8 cellular contexts compared by ENCODE assay signal in genomic region chr7:30479356-30480120, GRCh38. TPM values are rescaled to one million over a fixed set of nuclear protein-coding genes. Genes with fewer than 3 reads are reported as not detected.
DNase-seq lines count a peak whose midpoint lies in the region; ATAC-seq and TF ChIP-seq lines count a peak whose summit lies in the region.
"Not testable (repeated sequence)": the region's sequence is repeated elsewhere in the genome, so short reads cannot be mapped to it uniquely, and the experiment has no call there.

No MANE protein-coding gene starts in this region.

- not testable (repeated sequence) for H3K9me3 ChIP-seq in iPS-20b (ENCODE audit: insufficient read depth, low read depth, low read length); neutrophil; stomach smooth muscle (ENCODE audit: control insufficient read depth in 2 of 2, low read length in 2 of 2)

- H3K27ac ChIP-seq in KMS-11: peak overlapping the region; percentile 52; the same call in 1 of the 2 replicates
- not testable (repeated sequence) for H3K27ac ChIP-seq in iPS-20b (ENCODE audit: low read length)
- H3K27ac ChIP-seq in neutrophil: peak overlapping the region; percentile 83
- peak overlapping the region; percentile 87 for H3K27ac ChIP-seq in stomach smooth muscle (ENCODE audit: low read length)

- H3K4me1 Mint-ChIP-seq in activated T-cell treated with anti-CD3 and anti-CD28 coated beads, Interleukin-2, amount 50 U/mL, for 4 hours (ENCODE audit: low read depth): peaks cover 42% of the 10 kb centered on the region

- H3K9me3 Mint-ChIP-seq in activated T-cell treated with anti-CD3 and anti-CD28 coated beads, Interleukin-2, amount 50 U/mL, for 4 hours: not testable (repeated sequence)

- peak; percentile 30 for DNase-seq in DMS153 (lab: John Stamatoyannopoulos, UW)
- peak; percentile 82 for DNase-seq in RPMI8226
- peak; percentile 13 for DNase-seq in activated T-cell treated with anti-CD3 and anti-CD28 coated beads, Interleukin-2, amount 50 U/mL, for 4 hours
- peak; percentile 50 for DNase-seq in dedifferentiated amniotic fluid mesenchymal stem cell (ENCODE audit: extremely low spot score)

- peak overlapping the region; percentile 94 for H2AFZ ChIP-seq in KMS-11 (ENCODE audit: low read depth)

- H3K36me3 ChIP-seq in KMS-11 (ENCODE audit: insufficient read depth); iPS-20b (ENCODE audit: insufficient read depth, low read depth, low read length); neutrophil; stomach smooth muscle (ENCODE audit: control insufficient read depth in 2 of 2, insufficient read depth in 2 of 2, low read length in 2 of 2): not testable (repeated sequence)

- peak overlapping the region; percentile 45 for H3K4me2 ChIP-seq in KMS-11

- TF ChIP-seq CTCF in KMS-11 (conservative IDR thresholded peaks at IDR 0.05; ENCODE audit: low read depth, low read length); neutrophil (IDR thresholded peaks at IDR 0.05): not testable (repeated sequence)

- not testable (repeated sequence) for H3K79me2 ChIP-seq in KMS-11 (ENCODE audit: insufficient read depth, low read depth)

- not testable (repeated sequence) for H3K36me3 Mint-ChIP-seq in activated T-cell treated with anti-CD3 and anti-CD28 coated beads, Interleukin-2, amount 50 U/mL, for 4 hours (ENCODE audit: insufficient read depth)

- H3K9ac ChIP-seq in KMS-11 (peak overlapping the region; percentile 64; the same call in 1 of the 2 replicates), stomach smooth muscle (ENCODE audit: low read length in 2 of 2) (peak overlapping the region; percentile 67 to 84)
- H3K9ac ChIP-seq in iPS-20b (ENCODE audit: low read depth, low read length): not testable (repeated sequence)

- not testable (repeated sequence) for H3K27me3 ChIP-seq in KMS-11 (ENCODE audit: insufficient read depth, low read depth); neutrophil; stomach smooth muscle (ENCODE audit: control insufficient read depth in 1 of 2, insufficient read depth in 2 of 2, low read length in 2 of 2)
- peaks cover 31% of the 10 kb centered on the region for H3K27me3 ChIP-seq in iPS-20b (ENCODE audit: insufficient read depth, low read length)

- H4K20me1 ChIP-seq in KMS-11 (ENCODE audit: insufficient read depth): not testable (repeated sequence)

- not testable (repeated sequence) for H3K4me3 ChIP-seq in KMS-11 (IDR thresholded peaks at IDR 0.05; ENCODE audit: insufficient read depth, low read depth, low read length)
- peak overlapping the region; percentile 86; the same call in 1 of the 2 replicates for H3K4me3 ChIP-seq in iPS-20b (ENCODE audit: low read length)
- H3K4me3 ChIP-seq in neutrophil (ENCODE audit: low read depth in 1 of 2, low read length in 1 of 2): peak overlapping the region; percentile 88
- H3K4me3 ChIP-seq in stomach smooth muscle (ENCODE audit: low read length in 2 of 2): peak overlapping the region; percentile 75 to 85

- ATAC-seq in activated T-cell treated with anti-CD3 and anti-CD28 coated beads, Interleukin-2, amount 50 U/mL, for 4 hours: peak; percentile 41 to 52

- peaks cover 11% of the 10 kb centered on the region for H3K4me1 ChIP-seq in KMS-11 (ENCODE audit: low read depth, poor library complexity, severe bottlenecking)
- H3K4me1 ChIP-seq in iPS-20b (ENCODE audit: insufficient read depth, low read length): not testable (repeated sequence)
- H3K4me1 ChIP-seq in neutrophil (ENCODE audit: control insufficient read depth in 1 of 2, insufficient read depth in 1 of 2, low read depth in 1 of 2, low read length in 1 of 2): peaks cover 17 to 21% of the 10 kb centered on the region in 2 experiments
- H3K4me1 ChIP-seq in stomach smooth muscle (ENCODE audit: control insufficient read depth, insufficient read depth, low read length): peaks cover 39% of the 10 kb centered on the region

- peak overlapping the region; percentile 93 for H3K4me3 Mint-ChIP-seq in activated T-cell treated with anti-CD3 and anti-CD28 coated beads, Interleukin-2, amount 50 U/mL, for 4 hours

- not testable (repeated sequence) for H3K27me3 Mint-ChIP-seq in activated T-cell treated with anti-CD3 and anti-CD28 coated beads, Interleukin-2, amount 50 U/mL, for 4 hours (ENCODE audit: low read depth)

RNA-seq across cellular contexts. Expression of gene NOD1, which starts 1.0 kb away (rescaled TPM):
- 1 to 10 TPM; 4.1 to 5.4 (median 4.6) TPM for total RNA-seq in activated T-cell treated with anti-CD3 and anti-CD28 coated beads, Interleukin-2, amount 50 U/mL, for 4 hours

RNA-seq across cellular contexts. Expression of gene GGCT, which starts 25.1 kb away (rescaled TPM):
- 10 to 100 TPM; 66.0 to 75.5 (median 67.5) TPM for total RNA-seq in activated T-cell treated with anti-CD3 and anti-CD28 coated beads, Interleukin-2, amount 50 U/mL, for 4 hours

Comparison
In these comparisons a context has a peak if more than half of its experiments do, and no peak if none do; other contexts are left out.
1. DNase-seq: peak in every context shown above with its lines; median percentile 82 in RPMI8226; 50 in dedifferentiated amniotic fluid mesenchymal stem cell; 30 in DMS153; 13 in activated T-cell treated with anti-CD3 and anti-CD28 coated beads, Interleukin-2, amount 50 U/mL, for 4 hours.